ENCODE assay signal across 29 cellular contexts in the genomic region with DNA sequence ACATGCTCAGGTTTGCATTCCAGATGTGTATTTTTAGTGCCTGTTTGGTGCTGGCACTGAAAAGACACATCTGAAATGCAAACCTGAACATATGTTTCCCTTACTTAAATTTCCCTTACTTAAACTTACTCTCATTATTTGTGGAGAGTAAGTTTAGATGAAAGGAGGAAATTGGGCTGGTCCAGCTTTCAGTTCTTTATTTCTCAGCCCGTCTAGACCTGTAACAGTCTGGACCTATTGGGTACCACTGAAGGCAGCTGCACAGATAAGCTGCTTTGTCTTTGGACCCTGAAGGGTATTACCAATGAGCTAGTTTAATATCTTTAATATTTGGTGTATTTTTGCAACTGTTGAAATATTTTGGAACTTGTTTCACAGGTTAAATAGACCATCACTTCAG. TPM values are rescaled to one million over a fixed set of nuclear protein-coding genes. Genes with fewer than 3 reads are reported as not detected.
"Had no signal": no experiment of that assay in that cellular context is flagged by ENCODE, and none has a peak within 500 bp of the region (broad histone marks: within the 10 kb centered on the region; RNA-seq: fewer than 3 reads in every experiment).

No MANE protein-coding gene starts in this region.

- H3K27me3 ChIP-seq: gastroesophageal sphincter, hepatocyte, ovary, upper lobe of right lung had no signal

- H3K4me1 ChIP-seq: gastroesophageal sphincter, upper lobe of right lung had no signal

- H3K36me3 ChIP-seq: gastroesophageal sphincter, ovary, thoracic aorta, upper lobe of right lung had no signal

- H3K27ac ChIP-seq: gastroesophageal sphincter, hepatocyte, ovary, thoracic aorta, upper lobe of right lung had no signal

- DNase-seq: activated B cell treated with CpG ODN at 0.5 μM for 24 hours; activated CD4-positive, alpha-beta T cell treated with anti-CD3 and anti-CD28 coated beads, Interleukin-2, amount 50 U/mL, for 1 hour; activated CD8-positive, alpha-beta T cell treated with anti-CD3 and anti-CD28 coated beads, Interleukin-2, amount 10 ng/mL, durations not matched to agents 7 days and 5 days; activated naive CD4-positive, alpha-beta T cell; activated T-cell treated with anti-CD3 and anti-CD28 coated beads for 4 hours; activated T-cell treated with anti-CD3 and anti-CD28 coated beads, Interleukin-2, amount 50 U/mL, for 72 hours; dermis blood vessel endothelial cell; effector CD4-positive, alpha-beta T cell; islet precursor cell; left colon; naive thymus-derived CD4-positive, alpha-beta T cell; ovary; stimulated activated CD4-positive, alpha-beta T cell treated with anti-CD3 and anti-CD28 coated beads, Interleukin-4, amount 100 ng/mL, for 24 hours; T-helper 17 cell; T1000; upper lobe of right lung had no signal

- ATAC-seq: activated CD8-positive, alpha-beta T cell treated with anti-CD3 and anti-CD28 coated beads, Interleukin-2, amount 10 ng/mL, durations not matched to agents 7 days and 5 days; activated naive CD4-positive, alpha-beta T cell treated with anti-CD3 and anti-CD28 coated beads, Interleukin-2, amount 50 U/mL, for 72 hours; activated T-cell treated with anti-CD3 and anti-CD28 coated beads, Interleukin-2, amount 50 U/mL, for 72 hours; gastroesophageal sphincter; naive thymus-derived CD4-positive, alpha-beta T cell; sciatic nerve; stimulated activated effector memory CD8-positive, alpha-beta T cell treated with anti-CD3 and anti-CD28 coated beads, Interleukin-12 subunit alpha, Interleukin-12 subunit beta, amount 100 ng/mL, for 72 hours; T-helper 17 cell; upper lobe of right lung had no signal

- H3K4me3 ChIP-seq: gastroesophageal sphincter, hepatocyte, ovary, skin epidermis, thoracic aorta, upper lobe of right lung had no signal

- H3K9me3 ChIP-seq: ovary, thoracic aorta had no signal

RNA-seq across cellular contexts. Expression of a gene that starts 17.0 kb away (rescaled TPM):
- total RNA-seq: activated B cell treated with CpG ODN at 0.5 μM for 24 hours; activated CD8-positive, alpha-beta T cell treated with anti-CD3 and anti-CD28 coated beads, Interleukin-2, amount 10 ng/mL, durations not matched to agents 7 days and 5 days; activated naive CD4-positive, alpha-beta T cell treated with anti-CD3 and anti-CD28 coated beads, Interleukin-2, amount 50 U/mL, for 72 hours; activated T-cell treated with anti-CD3 and anti-CD28 coated beads, Interleukin-2, amount 50 U/mL, for 72 hours; dermis blood vessel endothelial cell; liver; naive thymus-derived CD4-positive, alpha-beta T cell; progenitor cell of endocrine pancreas; sciatic nerve; subcutaneous adipose tissue; T-helper 17 cell had no signal
- polyA plus RNA-seq: hepatocyte; liver; naive thymus-derived CD4-positive, alpha-beta T cell; neural cell; ovary had no signal

RNA-seq across cellular contexts. Expression of a gene that starts 54.0 kb away (rescaled TPM):
- total RNA-seq: activated B cell treated with CpG ODN at 0.5 μM for 24 hours; activated CD8-positive, alpha-beta T cell treated with anti-CD3 and anti-CD28 coated beads, Interleukin-2, amount 10 ng/mL, durations not matched to agents 7 days and 5 days; activated naive CD4-positive, alpha-beta T cell treated with anti-CD3 and anti-CD28 coated beads, Interleukin-2, amount 50 U/mL, for 72 hours; activated T-cell treated with anti-CD3 and anti-CD28 coated beads, Interleukin-2, amount 50 U/mL, for 72 hours; bronchial epithelial cell; dermis blood vessel endothelial cell; gastroesophageal sphincter; naive thymus-derived CD4-positive, alpha-beta T cell; ovary; progenitor cell of endocrine pancreas; renal cortical epithelial cell; sciatic nerve; subcutaneous adipose tissue; T-helper 17 cell; thoracic aorta; upper lobe of right lung had no signal
- polyA plus RNA-seq: liver; naive thymus-derived CD4-positive, alpha-beta T cell; neural cell; ovary had no signal
